8 cellular contexts compared by ENCODE assay signal in genomic region chr14:77181124-77181602, GRCh38. TPM values are rescaled to one million over a fixed set of nuclear protein-coding genes. Genes with fewer than 3 reads are reported as not detected.
DNase-seq lines count a peak whose midpoint lies in the region; ATAC-seq and TF ChIP-seq lines count a peak whose summit lies in the region.

No MANE protein-coding gene starts in this region.

- peak overlapping the region; percentile 86 for H3K4me3 Mint-ChIP-seq in CD4-positive, alpha-beta T cell
- peak overlapping the region; percentile 66 for H3K4me3 Mint-ChIP-seq in activated T-helper 2 cell treated with anti-CD3 and anti-CD28 coated beads, Interferon-gamma antibody, Interleukin-2, Interleukin-4, amounts not matched to agents 10 μg/mL and 5 μg/mL and 100 μg/mL, durations not matched to agents 14 hours and 24 hours and 36 hours (ENCODE audit: low read depth)
- H3K4me3 Mint-ChIP-seq in naive B cell = peak overlapping the region; percentile 77 to 93 (median 87)

- no peak overlapping the region for H3K27ac Mint-ChIP-seq in CD4-positive, alpha-beta T cell
- H3K27ac Mint-ChIP-seq in activated T-helper 2 cell treated with anti-CD3 and anti-CD28 coated beads, Interferon-gamma antibody, Interleukin-2, Interleukin-4, amounts not matched to agents 10 μg/mL and 5 μg/mL and 100 μg/mL, durations not matched to agents 14 hours and 24 hours and 36 hours = no peak overlapping the region
- H3K27ac Mint-ChIP-seq in naive B cell = peak overlapping the region in 3 of 6 donors; percentile 35 to 69 (median 39)

- H3K27me3 ChIP-seq in CD4-positive, alpha-beta T cell (ENCODE audit: control insufficient read depth, insufficient read depth, low read length) = peaks cover 29% of the 10 kb centered on the region

- no peaks in the 10 kb centered on the region for H3K9me3 Mint-ChIP-seq in CD4-positive, alpha-beta T cell
- H3K9me3 Mint-ChIP-seq in activated T-helper 2 cell treated with anti-CD3 and anti-CD28 coated beads, Interferon-gamma antibody, Interleukin-2, Interleukin-4, amounts not matched to agents 10 μg/mL and 5 μg/mL and 100 μg/mL, durations not matched to agents 14 hours and 24 hours and 36 hours = no peaks in the 10 kb centered on the region
- peaks cover 0 to 1% (median 0%) of the 10 kb centered on the region in 7 donors for H3K9me3 Mint-ChIP-seq in naive B cell

- peaks cover 53% of the 10 kb centered on the region for H3K27me3 Mint-ChIP-seq in CD4-positive, alpha-beta T cell
- peaks cover 20% of the 10 kb centered on the region for H3K27me3 Mint-ChIP-seq in activated T-helper 2 cell treated with anti-CD3 and anti-CD28 coated beads, Interferon-gamma antibody, Interleukin-2, Interleukin-4, amounts not matched to agents 10 μg/mL and 5 μg/mL and 100 μg/mL, durations not matched to agents 14 hours and 24 hours and 36 hours (ENCODE audit: low read depth)
- peaks cover 11 to 51% (median 18%) of the 10 kb centered on the region in 3 donors for H3K27me3 Mint-ChIP-seq in naive B cell

- no peaks in the 10 kb centered on the region for H3K9me3 ChIP-seq in CD4-positive, alpha-beta T cell (ENCODE audit: control insufficient read depth, low read length)

- CTCF ChIA-PET in CD4-positive, alpha-beta T cell (lab: Charles Lee) = no interaction called here

- ATAC-seq in CD4-positive, alpha-beta T cell (ENCODE audit: poor library complexity) = no peak
- ATAC-seq in HG03460 (IDR thresholded peaks at IDR 0.05; ENCODE audit: unreplicated experiment) = peak; percentile 4
- ATAC-seq in naive B cell (ENCODE audit: low read depth in 2 of 2) = no peak
- no peak for ATAC-seq in esophagus mucosa

- no peak for TF ChIP-seq CTCF in CD4-positive, alpha-beta T cell (IDR thresholded peaks at IDR 0.05)
- no peak for TF ChIP-seq CTCF in GM13977 (IDR thresholded peaks at IDR 0.05; ENCODE audit: extremely low read depth, insufficient read depth, missing control alignments)

- H3K36me3 Mint-ChIP-seq in CD4-positive, alpha-beta T cell (ENCODE audit: low read depth) = no peaks in the 10 kb centered on the region
- no peaks in the 10 kb centered on the region for H3K36me3 Mint-ChIP-seq in activated T-helper 2 cell treated with anti-CD3 and anti-CD28 coated beads, Interferon-gamma antibody, Interleukin-2, Interleukin-4, amounts not matched to agents 10 μg/mL and 5 μg/mL and 100 μg/mL, durations not matched to agents 14 hours and 24 hours and 36 hours (ENCODE audit: low read depth)
- H3K36me3 Mint-ChIP-seq in naive B cell = no peaks in the 10 kb centered on the region

- intact Hi-C loops in CD4-positive, alpha-beta T cell (cut with DNase I, micrococcal nuclease) = no loop called here
- intact Hi-C loops in activated T-helper 2 cell treated with anti-CD3 and anti-CD28 coated beads, Interferon-gamma antibody, Interleukin-2, Interleukin-4, amounts not matched to agents 10 μg/mL and 5 μg/mL and 100 μg/mL, durations not matched to agents 14 hours and 24 hours and 36 hours (cut with micrococcal nuclease) = no loop called here

- peaks cover 18% of the 10 kb centered on the region for H3K4me1 Mint-ChIP-seq in CD4-positive, alpha-beta T cell (ENCODE audit: low read depth)
- H3K4me1 Mint-ChIP-seq in activated T-helper 2 cell treated with anti-CD3 and anti-CD28 coated beads, Interferon-gamma antibody, Interleukin-2, Interleukin-4, amounts not matched to agents 10 μg/mL and 5 μg/mL and 100 μg/mL, durations not matched to agents 14 hours and 24 hours and 36 hours (ENCODE audit: low read depth) = peaks cover 14% of the 10 kb centered on the region
- H3K4me1 Mint-ChIP-seq in naive B cell = peaks cover 12 to 21% (median 20%) of the 10 kb centered on the region in 3 donors

- no peak overlapping the region for H3K27ac ChIP-seq in CD4-positive, alpha-beta T cell (ENCODE audit: low read depth, low read length)

- POLR2A ChIA-PET in CD4-positive, alpha-beta T cell (lab: Charles Lee) = no interaction called here

- DNase-seq in CD4-positive, alpha-beta T cell = no peak
- DNase-seq in activated T-helper 2 cell treated with anti-CD3 and anti-CD28 coated beads, Interferon-gamma antibody, Interleukin-2, Interleukin-4, amounts not matched to agents 10 μg/mL and 5 μg/mL and 100 μg/mL, durations not matched to agents 14 hours and 24 hours and 36 hours (ENCODE audit: low spot score) = no peak
- DNase-seq in naive B cell (no peak), AG20443 (ENCODE audit: low spot score) (no peak), GM13977 (ENCODE audit: low spot score) (no peak), NCI-H748 treated with DMSO at 0.1 percent for 48 hours (lab: John Stamatoyannopoulos, UW) (no peak)

- in situ Hi-C loops in GM13977 (cut with MboI; ENCODE audit: low pct_unique_long_range_greater_than_20kb, low sequenced_read_pairs, unreplicated experiment) = no loop called here

RNA-seq across cellular contexts. Expression of gene TMEM63C, which starts 0.4 kb away (rescaled TPM):
- total RNA-seq in CD4-positive, alpha-beta T cell = under 1 TPM; 0.58 to 0.89 TPM
- 0.53 and 1.0 TPM in 2 replicates for total RNA-seq in activated T-helper 2 cell treated with anti-CD3 and anti-CD28 coated beads, Interferon-gamma antibody, Interleukin-2, Interleukin-4, amounts not matched to agents 10 μg/mL and 5 μg/mL and 100 μg/mL, durations not matched to agents 14 hours and 24 hours and 36 hours
- polyA plus RNA-seq in naive B cell (ENCODE audit: low read depth in 6 of 6) = under 1 TPM in 1 of 6 donors, not detected in 5; 0.44 TPM
- total RNA-seq in esophagus mucosa = 4.7 TPM

RNA-seq across cellular contexts. Expression of gene ZDHHC22, which starts 39.6 kb away (rescaled TPM):
- not detected for total RNA-seq in CD4-positive, alpha-beta T cell
- total RNA-seq in activated T-helper 2 cell treated with anti-CD3 and anti-CD28 coated beads, Interferon-gamma antibody, Interleukin-2, Interleukin-4, amounts not matched to agents 10 μg/mL and 5 μg/mL and 100 μg/mL, durations not matched to agents 14 hours and 24 hours and 36 hours = not detected in 2 replicates
- polyA plus RNA-seq in naive B cell (ENCODE audit: low read depth in 6 of 6) = not detected
- not detected for total RNA-seq in esophagus mucosa
